In genomic region chr18:41096504-41096903, GRCh38 we compare ENCODE assay signal across 11 cellular contexts.
DNase-seq lines count a peak whose midpoint lies in the region; ATAC-seq, FAIRE-seq and TF ChIP-seq lines count a peak whose summit lies in the region.
"Had no signal": no experiment of that assay in that cellular context is flagged by ENCODE, and none has a peak within 500 bp of the region (broad histone marks: within the 10 kb centered on the region; RNA-seq: fewer than 3 reads in every experiment).

No MANE protein-coding gene starts in this region.

- SMC1A ChIA-PET in GM12878 (lab: Charles Lee; ENCODE audit: uncharacterized antibody, unreplicated experiment): interaction anchor here (1.0 to 1.9 kb wide), 4 partner anchors 13 to 181 kb away, joined by 3 to 16 read pairs (median 4); no protein-coding TSS in a partner anchor

- H3K27ac ChIP-seq in GM12878 (ENCODE audit: control insufficient read depth, insufficient read depth) (no peak overlapping the region), GM23338 (ENCODE audit: low read depth) (no peak overlapping the region)
- H3K27ac ChIP-seq: neutrophil had no signal

- H3K4me1 Mint-ChIP-seq in HFFc6 (ENCODE audit: low read depth) (no peaks in the 10 kb centered on the region), progenitor cell of endocrine pancreas (ENCODE audit: low read depth) (peaks cover 4% of the 10 kb centered on the region), GM23338 (no peaks in the 10 kb centered on the region; the same call in 2 of the 3 replicates), mesothelial cell of epicardium (peaks cover 3% of the 10 kb centered on the region)
- no peaks in the 10 kb centered on the region for H3K4me1 Mint-ChIP-seq in natural killer cell treated with Interleukin-12 subunit alpha and Interleukin-12 subunit beta and Interleukin-15 and Interleukin-18, amount 100 ng/mL, for 72 hours (ENCODE audit: low read depth in 2 of 2)
- H3K4me1 Mint-ChIP-seq: activated naive CD4-positive, alpha-beta T cell treated with anti-CD3 and anti-CD28 coated beads, Interleukin-2, amount 10 ng/mL, durations not matched to agents 7 days and 5 days had no signal

- BruUV-seq in GM12878 (replicated peaks; lab: Mats Ljungman, UMichigan): no TSS peak

- intact Hi-C loops in GM12878 (cut with micrococcal nuclease; ENCODE audit: unreplicated experiment): loop anchor here (1.0 kb wide), 1 partner anchor 161 kb away; no protein-coding TSS in a partner anchor

- H3K9me3 ChIP-seq in GM12878 (replicated peaks; ENCODE audit: control insufficient read depth, insufficient read depth, low read length): no peaks in the 10 kb centered on the region
- H3K9me3 ChIP-seq: neutrophil had no signal

- POLR2A ChIA-PET in GM12878 (lab: Charles Lee): no interaction called here

- H3K27ac Mint-ChIP-seq in HFFc6: no peak overlapping the region
- no peak overlapping the region for H3K27ac Mint-ChIP-seq in progenitor cell of endocrine pancreas
- H3K27ac Mint-ChIP-seq in GM23338: no peak overlapping the region
- no peak overlapping the region for H3K27ac Mint-ChIP-seq in natural killer cell treated with Interleukin-12 subunit alpha and Interleukin-12 subunit beta and Interleukin-15 and Interleukin-18, amount 100 ng/mL, for 72 hours
- no peak overlapping the region for H3K27ac Mint-ChIP-seq in mesothelial cell of epicardium
- H3K27ac Mint-ChIP-seq: activated naive CD4-positive, alpha-beta T cell treated with anti-CD3 and anti-CD28 coated beads, Interleukin-2, amount 10 ng/mL, durations not matched to agents 7 days and 5 days had no signal

- H2AFZ ChIP-seq in GM12878 (ENCODE audit: control insufficient read depth, low read depth, low read length): no peak overlapping the region
- no peak overlapping the region for H2AFZ ChIP-seq in GM23338

- CTCF ChIA-PET in GM12878 (lab: Yijun Ruan, JAX): interaction anchor here (0.8 to 1.5 kb wide), 7 partner anchors 24 to 567 kb away, joined by 3 to 18 read pairs (median 4); no protein-coding TSS in a partner anchor

- WGBS in GM12878 (ENCODE audit: insufficient coverage, insufficient replicate concordance, low lambda C conversion rate, missing lambda C conversion rate): 19% methylated on average over 5 of the region's 5 CpGs

- FAIRE-seq in GM12878 (lab: Jason Lieb, UNC): no peak
- FAIRE-seq in frontal cortex (lab: Jason Lieb, UNC): no peak

- H3K9me3 Mint-ChIP-seq in HFFc6 (no peaks in the 10 kb centered on the region; the same call in 1 of the 2 replicates), progenitor cell of endocrine pancreas (ENCODE audit: low read depth) (no peaks in the 10 kb centered on the region), GM23338 (no peaks in the 10 kb centered on the region), mesothelial cell of epicardium (no peaks in the 10 kb centered on the region)
- peaks cover 18% of the 10 kb centered on the region for H3K9me3 Mint-ChIP-seq in natural killer cell treated with Interleukin-12 subunit alpha and Interleukin-12 subunit beta and Interleukin-15 and Interleukin-18, amount 100 ng/mL, for 72 hours

- H3K4me1 ChIP-seq in GM12878 (ENCODE audit: control insufficient read depth, insufficient read depth, low read length): no peaks in the 10 kb centered on the region
- H3K4me1 ChIP-seq in GM23338 (ENCODE audit: insufficient read depth): no peaks in the 10 kb centered on the region

- H3K4me2 ChIP-seq in GM12878 (ENCODE audit: control insufficient read depth, insufficient read depth) (no peak overlapping the region), GM23338 (no peak overlapping the region)

- no peaks in the 10 kb centered on the region for H3K27me3 ChIP-seq in GM12878 (replicated peaks in 1 of 2; ENCODE audit: control insufficient read depth in 2 of 2, insufficient read depth in 2 of 2, low read length in 1 of 2)
- H3K27me3 ChIP-seq in GM23338 (ENCODE audit: insufficient read depth): no peaks in the 10 kb centered on the region
- H3K27me3 ChIP-seq: neutrophil had no signal

- H3K36me3 Mint-ChIP-seq in HFFc6 (ENCODE audit: low read depth) (no peaks in the 10 kb centered on the region), progenitor cell of endocrine pancreas (ENCODE audit: insufficient read depth) (no peaks in the 10 kb centered on the region), GM23338 (ENCODE audit: low read depth) (no peaks in the 10 kb centered on the region), mesothelial cell of epicardium (no peaks in the 10 kb centered on the region)
- no peaks in the 10 kb centered on the region for H3K36me3 Mint-ChIP-seq in natural killer cell treated with Interleukin-12 subunit alpha and Interleukin-12 subunit beta and Interleukin-15 and Interleukin-18, amount 100 ng/mL, for 72 hours
- H3K36me3 Mint-ChIP-seq: activated naive CD4-positive, alpha-beta T cell treated with anti-CD3 and anti-CD28 coated beads, Interleukin-2, amount 10 ng/mL, durations not matched to agents 7 days and 5 days had no signal

- H3K9me2 ChIP-seq in GM23338 (ENCODE audit: insufficient read depth): no peaks in the 10 kb centered on the region

- H3K27me3 Mint-ChIP-seq in HFFc6 (ENCODE audit: insufficient read depth): no peaks in the 10 kb centered on the region
- H3K27me3 Mint-ChIP-seq in progenitor cell of endocrine pancreas: no peaks in the 10 kb centered on the region
- peaks cover 2% of the 10 kb centered on the region for H3K27me3 Mint-ChIP-seq in GM23338 (ENCODE audit: insufficient read depth, low read depth, poor library complexity)
- H3K27me3 Mint-ChIP-seq in natural killer cell treated with Interleukin-12 subunit alpha and Interleukin-12 subunit beta and Interleukin-15 and Interleukin-18, amount 100 ng/mL, for 72 hours: no peaks in the 10 kb centered on the region
- no peaks in the 10 kb centered on the region for H3K27me3 Mint-ChIP-seq in mesothelial cell of epicardium (ENCODE audit: low read depth)
- H3K27me3 Mint-ChIP-seq: activated naive CD4-positive, alpha-beta T cell treated with anti-CD3 and anti-CD28 coated beads, Interleukin-2, amount 10 ng/mL, durations not matched to agents 7 days and 5 days had no signal

- RAD21 ChIA-PET in GM12878 (lab: Charles Lee; ENCODE audit: unreplicated experiment): interaction anchor here (0.8 to 1.5 kb wide), 6 partner anchors 14 to 659 kb away, joined by 3 to 10 read pairs (median 4); no protein-coding TSS in a partner anchor

- no peak overlapping the region for H3K4me3 ChIP-seq in GM12878
- no peak overlapping the region for H3K4me3 ChIP-seq in GM23338

- DNase-seq in HFFc6 (peak; percentile 6), NCI-H345 (lab: John Stamatoyannopoulos, UW) (peak; percentile 55), GM12878 (ENCODE audit: low read depth, low spot score) (no peak), progenitor cell of endocrine pancreas (ENCODE audit: low spot score, unreplicated experiment) (no peak), frontal cortex (ENCODE audit: low spot score in 2 of 2) (no peak), GM23338 (ENCODE audit: low spot score) (no peak), mesothelial cell of epicardium (ENCODE audit: low spot score in 2 of 2, unreplicated experiment in 2 of 2) (no peak)
- no peak for DNase-seq in natural killer cell treated with Interleukin-12 subunit alpha and Interleukin-12 subunit beta and Interleukin-15 and Interleukin-18, amount 100 ng/mL, for 72 hours (ENCODE audit: low spot score)
- DNase-seq: activated naive CD4-positive, alpha-beta T cell treated with anti-CD3 and anti-CD28 coated beads, Interleukin-2, amount 10 ng/mL, durations not matched to agents 7 days and 5 days; GOT3 had no signal

- no peaks in the 10 kb centered on the region for H4K20me1 ChIP-seq in GM12878 (ENCODE audit: control insufficient read depth, insufficient read depth)
- no peaks in the 10 kb centered on the region for H4K20me1 ChIP-seq in GM23338 (replicated peaks; ENCODE audit: insufficient read depth)

- TF ChIP-seq CTCF in HFFc6 (IDR thresholded peaks at IDR 0.05) (peak; percentile 27; the same call in 1 of the 2 replicates), GM12878 (IDR thresholded peaks at IDR 0.05 in 2 of 3, conservative IDR thresholded peaks at IDR 0.05 in 1 of 3; ENCODE audit: control insufficient read depth in 2 of 3, extremely low read depth in 1 of 3, insufficient read depth in 1 of 3, low read depth in 3 of 3, low read length in 3 of 3) (peak in 1 of 3 experiments; percentile 35; a peak in 1 of 6 replicates), progenitor cell of endocrine pancreas (IDR thresholded peaks at IDR 0.05; ENCODE audit: unreplicated experiment) (peak; percentile 28), GM23338 (conservative IDR thresholded peaks at IDR 0.05; ENCODE audit: low read depth in 2 of 2) (peak in 1 of 2 experiments; percentile 32; a peak in 2 of 4 replicates), mesothelial cell of epicardium (IDR thresholded peaks at IDR 0.05; ENCODE audit: unreplicated experiment) (no peak)

- H3K36me3 ChIP-seq in GM12878 (ENCODE audit: control insufficient read depth in 2 of 2, insufficient read depth in 2 of 2, low read length in 1 of 2) (no peaks in the 10 kb centered on the region), GM23338 (ENCODE audit: insufficient read depth) (no peaks in the 10 kb centered on the region)
- H3K36me3 ChIP-seq: neutrophil had no signal

- in situ Hi-C loops in GM12878 (cut with MboI): no loop called here

- no peak for TF ChIP-seq EP300 in GM12878 (IDR thresholded peaks at IDR 0.05; ENCODE audit: borderline replicate concordance in 1 of 2, control insufficient read depth in 1 of 2, low read depth in 2 of 2, low read length in 2 of 2)

- no peak overlapping the region for H3K4me3 Mint-ChIP-seq in HFFc6
- H3K4me3 Mint-ChIP-seq in progenitor cell of endocrine pancreas (ENCODE audit: low read depth): no peak overlapping the region
- H3K4me3 Mint-ChIP-seq in GM23338: no peak overlapping the region
- H3K4me3 Mint-ChIP-seq in natural killer cell treated with Interleukin-12 subunit alpha and Interleukin-12 subunit beta and Interleukin-15 and Interleukin-18, amount 100 ng/mL, for 72 hours: no peak overlapping the region
- no peak overlapping the region for H3K4me3 Mint-ChIP-seq in mesothelial cell of epicardium
- H3K4me3 Mint-ChIP-seq: activated naive CD4-positive, alpha-beta T cell treated with anti-CD3 and anti-CD28 coated beads, Interleukin-2, amount 10 ng/mL, durations not matched to agents 7 days and 5 days had no signal

- H3F3A ChIP-seq in GM23338 (replicated peaks; ENCODE audit: low read depth): no peaks in the 10 kb centered on the region

- TF ChIP-seq POLR2A in GM12878 (IDR thresholded peaks at IDR 0.05; ENCODE audit: low read depth, low read length): no peak

- H3K79me2 ChIP-seq in GM12878 (ENCODE audit: control insufficient read depth, insufficient read depth, low read length): no peaks in the 10 kb centered on the region
- no peaks in the 10 kb centered on the region for H3K79me2 ChIP-seq in GM23338 (replicated peaks; ENCODE audit: insufficient read depth)

- no peak overlapping the region for H3K9ac ChIP-seq in GM12878 (ENCODE audit: control insufficient read depth, insufficient read depth, low read length)

- peak; percentile 86 for ATAC-seq in GM12878
- ATAC-seq in GM23338: no peak
- no peak for ATAC-seq in natural killer cell treated with Interleukin-12 subunit alpha and Interleukin-12 subunit beta and Interleukin-15 and Interleukin-18, amount 100 ng/mL, for 72 hours

- peak; percentile 15; the same call in 1 of the 2 replicates for TF ChIP-seq RAD21 in GM12878 (IDR thresholded peaks at IDR 0.05; ENCODE audit: insufficient read depth, low read depth, low read length)

Comparison
In these comparisons a context has a peak if more than half of its experiments do, and no peak if none do; other contexts are left out.
1. DNase-seq: peak in HFFc6 (single experiment) and NCI-H345 (single experiment); none in GM12878 (single experiment), progenitor cell of endocrine pancreas (single experiment), frontal cortex (0 of 2), GM23338 (single experiment), natural killer cell treated with Interleukin-12 subunit alpha and Interleukin-12 subunit beta and Interleukin-15 and Interleukin-18, amount 100 ng/mL, for 72 hours (single experiment) and mesothelial cell of epicardium (0 of 2).